Comparison of ENCODE assay signal across 3 cellular contexts in genomic region chr18:54309564-54309963, GRCh38. TPM values are rescaled to one million over a fixed set of nuclear protein-coding genes. Genes with fewer than 3 reads are reported as not detected.
"Had no signal": no experiment of that assay in that cellular context is flagged by ENCODE, and none has a peak within 500 bp of the region (broad histone marks: within the 10 kb centered on the region; RNA-seq: fewer than 3 reads in every experiment).

No MANE protein-coding gene starts in this region.

RNA-seq across cellular contexts. Expression of gene STARD6, which starts 48.1 kb away (rescaled TPM):
- total RNA-seq: LHCN-M2, M059J, MCF 10A had no signal
